In genomic region chr10:98404571-98405396, GRCh38 we compare ENCODE assay signal across 8 cellular contexts.
DNase-seq lines count a peak whose midpoint lies in the region; ATAC-seq and TF ChIP-seq lines count a peak whose summit lies in the region.

No MANE protein-coding gene starts in this region.

- no peak overlapping the region for H3K9ac ChIP-seq in stomach smooth muscle (ENCODE audit: low read length in 2 of 2)

- H3K9me3 ChIP-seq in stomach smooth muscle (ENCODE audit: control insufficient read depth in 2 of 2, low read length in 2 of 2) = no peaks in the 10 kb centered on the region

- peak overlapping the region; percentile 24 for H3K27ac ChIP-seq in stomach smooth muscle (ENCODE audit: low read length)

- peak; percentile 47 for ATAC-seq in HG03342 (IDR thresholded peaks at IDR 0.05; ENCODE audit: unreplicated experiment)

- peaks cover 0 to 14% of the 10 kb centered on the region in 2 donors for H3K36me3 ChIP-seq in stomach smooth muscle (ENCODE audit: control insufficient read depth in 2 of 2, insufficient read depth in 2 of 2, low read length in 2 of 2)

- H3K4me3 ChIP-seq in cardiac fibroblast (replicated peaks in 1 of 2; ENCODE audit: low read depth in 2 of 2, low read length in 2 of 2) = no peak overlapping the region
- H3K4me3 ChIP-seq in stomach smooth muscle (ENCODE audit: low read length in 2 of 2) = no peak overlapping the region

- TF ChIP-seq CTCF in cardiac fibroblast (IDR thresholded peaks at IDR 0.05; ENCODE audit: low read depth, low read length) = no peak

- H3K4me1 ChIP-seq in stomach smooth muscle (ENCODE audit: control insufficient read depth, insufficient read depth, low read length) = peaks cover 13% of the 10 kb centered on the region

- H3K27me3 ChIP-seq in stomach smooth muscle (ENCODE audit: control insufficient read depth in 1 of 2, insufficient read depth in 2 of 2, low read length in 2 of 2) = no peaks in the 10 kb centered on the region

- DNase-seq in activated T-cell treated with anti-CD3 and anti-CD28 coated beads, Interleukin-2, amount 50 U/mL, for 48 hours = peak; percentile 23 to 31
- DNase-seq in activated T-cell treated with anti-CD3 and anti-CD28 coated beads, Interleukin-2, amount 50 U/mL, for 1 hour = no peak
- DNase-seq in cardiac fibroblast (ENCODE audit: low read depth in 2 of 2) (peak; percentile 41 to 78), COR-L47 (lab: John Stamatoyannopoulos, UW) (no peak), NCI-H524 treated with DMSO at 0.1 percent for 48 hours (lab: John Stamatoyannopoulos, UW) (no peak), SHP77 treated with DMSO at 0.1 percent for 48 hours (lab: John Stamatoyannopoulos, UW) (no peak)

Comparison
In these comparisons a context has a peak if more than half of its experiments do, and no peak if none do; other contexts are left out.
1. DNase-seq: peak in activated T-cell treated with anti-CD3 and anti-CD28 coated beads, Interleukin-2, amount 50 U/mL, for 48 hours (2 of 2) and cardiac fibroblast (2 of 2); none in activated T-cell treated with anti-CD3 and anti-CD28 coated beads, Interleukin-2, amount 50 U/mL, for 1 hour (single experiment), COR-L47 (single experiment), NCI-H524 treated with DMSO at 0.1 percent for 48 hours (single experiment) and SHP77 treated with DMSO at 0.1 percent for 48 hours (single experiment).